In genomic region chr10:49058341-49059255, GRCh38 we compare ENCODE assay signal across 21 cellular contexts. TPM values are rescaled to one million over a fixed set of nuclear protein-coding genes. Genes with fewer than 3 reads are reported as not detected.
DNase-seq lines count a peak whose midpoint lies in the region; ATAC-seq and TF ChIP-seq lines count a peak whose summit lies in the region.
"Had no signal": no experiment of that assay in that cellular context is flagged by ENCODE, and none has a peak within 500 bp of the region (broad histone marks: within the 10 kb centered on the region; RNA-seq: fewer than 3 reads in every experiment).

No MANE protein-coding gene starts in this region.

- H4K91ac ChIP-seq in mesenchymal stem cell (ENCODE audit: low read length): no peak overlapping the region

- no peak overlapping the region for H3K14ac ChIP-seq in mesenchymal stem cell (ENCODE audit: low read length in 2 of 2)

- peaks cover 20% of the 10 kb centered on the region for H3K9me3 Mint-ChIP-seq in activated CD4-positive, alpha-beta T cell treated with anti-CD3 and anti-CD28 coated beads for 36 hours (ENCODE audit: low read depth)

- no peak overlapping the region for H2BK12ac ChIP-seq in mesenchymal stem cell (ENCODE audit: low read length in 2 of 2)

- H3K4me3 ChIP-seq in astrocyte of the spinal cord (ENCODE audit: low read depth, low read length) (no peak overlapping the region), mesenchymal stem cell (ENCODE audit: insufficient read depth in 1 of 2, low read depth in 1 of 2, low read length in 2 of 2) (no peak overlapping the region)
- H3K4me3 ChIP-seq: dorsolateral prefrontal cortex, gastroesophageal sphincter, suprapubic skin had no signal

- in situ Hi-C loops in astrocyte of the spinal cord (cut with HindIII; ENCODE audit: low sequenced_read_pairs): no loop called here

- peaks cover 0 to 6% of the 10 kb centered on the region in 2 experiments for H3K27me3 ChIP-seq in mesenchymal stem cell (ENCODE audit: control insufficient read depth in 1 of 2, insufficient read depth in 1 of 2, low read length in 2 of 2)
- H3K27me3 ChIP-seq: dorsolateral prefrontal cortex, gastroesophageal sphincter, suprapubic skin had no signal

- no peak overlapping the region for H2AFZ ChIP-seq in mesenchymal stem cell (ENCODE audit: low read depth, low read length)
- H2AFZ ChIP-seq: parathyroid adenoma had no signal

- no peak overlapping the region for H2BK5ac ChIP-seq in mesenchymal stem cell (ENCODE audit: low read depth, low read length, poor library complexity, severe bottlenecking)

- no peaks in the 10 kb centered on the region for H3K4me1 Mint-ChIP-seq in activated CD4-positive, alpha-beta T cell treated with anti-CD3 and anti-CD28 coated beads for 36 hours
- H3K4me1 Mint-ChIP-seq: naive thymus-derived CD4-positive, alpha-beta T cell had no signal

- no peak overlapping the region for H3K4me3 Mint-ChIP-seq in activated CD4-positive, alpha-beta T cell treated with anti-CD3 and anti-CD28 coated beads for 36 hours
- H3K4me3 Mint-ChIP-seq: activated CD8-positive, alpha-beta T cell treated with anti-CD3 and anti-CD28 coated beads, Interleukin-2, amount 10 ng/mL, durations not matched to agents 7 days and 5 days; HFFc6 had no signal

- H3K4ac ChIP-seq in mesenchymal stem cell (ENCODE audit: low read depth in 1 of 2, low read length in 2 of 2): no peak overlapping the region

- H3K23ac ChIP-seq in mesenchymal stem cell (ENCODE audit: low read length in 2 of 2): no peak overlapping the region

- no peak for TF ChIP-seq CTCF in astrocyte of the spinal cord (IDR thresholded peaks at IDR 0.05; ENCODE audit: low read depth, low read length)

- H3K36me3 ChIP-seq in mesenchymal stem cell (ENCODE audit: control insufficient read depth in 1 of 2, insufficient read depth in 2 of 2, low read depth in 1 of 2, low read length in 2 of 2): peaks cover 0 to 27% of the 10 kb centered on the region in 2 experiments

- H3K18ac ChIP-seq in mesenchymal stem cell (ENCODE audit: low read depth in 1 of 2, low read length in 2 of 2): no peak overlapping the region

- no peak overlapping the region for H3K9ac ChIP-seq in mesenchymal stem cell (ENCODE audit: low read length)
- H3K9ac ChIP-seq: parathyroid adenoma, SK-N-SH had no signal

- no peak overlapping the region for H2BK15ac ChIP-seq in mesenchymal stem cell (ENCODE audit: low read depth, poor library complexity, severe bottlenecking)

- H2BK120ac ChIP-seq in mesenchymal stem cell (ENCODE audit: low read depth, low read length): no peak overlapping the region

- DNase-seq in astrocyte of the spinal cord (ENCODE audit: low read depth, low spot score): peak; percentile 23
- peak; percentile 66 for DNase-seq in fibroblast of peridontal ligament (ENCODE audit: extremely low read depth)
- DNase-seq in mesenchymal stem cell: peak; percentile 18
- DNase-seq in ureter (ENCODE audit: low spot score): peak; percentile 57
- DNase-seq in COLO829 (ENCODE audit: low spot score): no peak
- no peak for DNase-seq in activated CD4-positive, alpha-beta T cell treated with anti-CD3 and anti-CD28 coated beads for 36 hours
- DNase-seq: activated CD8-positive, alpha-beta T cell treated with anti-CD3 and anti-CD28 coated beads, Interleukin-2, amount 10 ng/mL, durations not matched to agents 7 days and 5 days; activated gamma-delta T cell; AML-193; caudate nucleus; dorsolateral prefrontal cortex; HFFc6; naive thymus-derived CD4-positive, alpha-beta T cell; NCI-H1694 treated with DMSO at 0.1 percent for 48 hours; NCI-H69; RPMI8226; SK-N-SH had no signal

- H3K27me3 Mint-ChIP-seq in activated CD4-positive, alpha-beta T cell treated with anti-CD3 and anti-CD28 coated beads for 36 hours: peaks cover 4% of the 10 kb centered on the region

- H2AK5ac ChIP-seq in mesenchymal stem cell (ENCODE audit: low read length, severe bottlenecking): no peak overlapping the region

- no peak overlapping the region for H3K27ac ChIP-seq in mesenchymal stem cell (ENCODE audit: low read length, poor library complexity, severe bottlenecking)
- H3K27ac ChIP-seq: dorsolateral prefrontal cortex, gastroesophageal sphincter, parathyroid adenoma, suprapubic skin had no signal

- no peak overlapping the region for H3K27ac Mint-ChIP-seq in activated CD4-positive, alpha-beta T cell treated with anti-CD3 and anti-CD28 coated beads for 36 hours
- H3K27ac Mint-ChIP-seq: activated CD8-positive, alpha-beta T cell treated with anti-CD3 and anti-CD28 coated beads, Interleukin-2, amount 10 ng/mL, durations not matched to agents 7 days and 5 days; HFFc6; naive thymus-derived CD4-positive, alpha-beta T cell had no signal

- ATAC-seq in HG02885 (IDR thresholded peaks at IDR 0.05; ENCODE audit: poor library complexity, unreplicated experiment): no peak
- ATAC-seq in activated CD4-positive, alpha-beta T cell treated with anti-CD3 and anti-CD28 coated beads for 36 hours: no peak
- ATAC-seq: activated CD8-positive, alpha-beta T cell treated with anti-CD3 and anti-CD28 coated beads, Interleukin-2, amount 10 ng/mL, durations not matched to agents 7 days and 5 days; gastroesophageal sphincter; naive thymus-derived CD4-positive, alpha-beta T cell had no signal

- POLR2A ChIA-PET in activated CD4-positive, alpha-beta T cell treated with anti-CD3 and anti-CD28 coated beads for 36 hours (lab: Charles Lee): no interaction called here

- WGBS in mesenchymal stem cell: 43% methylated on average over 9 of the region's 9 CpGs

- no peak overlapping the region for H4K8ac ChIP-seq in mesenchymal stem cell (ENCODE audit: low read length)

- H3K36me3 Mint-ChIP-seq in activated CD4-positive, alpha-beta T cell treated with anti-CD3 and anti-CD28 coated beads for 36 hours (ENCODE audit: low read depth): no peaks in the 10 kb centered on the region

- H3K4me1 ChIP-seq in mesenchymal stem cell (ENCODE audit: control insufficient read depth, insufficient read depth, low read depth, low read length): peaks cover 6% of the 10 kb centered on the region

- H3K4me2 ChIP-seq in mesenchymal stem cell (ENCODE audit: low read length, poor library complexity, severe bottlenecking): no peak overlapping the region
- H3K4me2 ChIP-seq: SK-N-SH had no signal

- CTCF ChIA-PET in activated CD4-positive, alpha-beta T cell treated with anti-CD3 and anti-CD28 coated beads for 36 hours (lab: Charles Lee): interaction anchor here (0.6 kb wide), 1 partner anchor 13 kb away, joined by 4 read pairs; no protein-coding TSS in a partner anchor

- no peaks in the 10 kb centered on the region for H3K79me1 ChIP-seq in mesenchymal stem cell (replicated peaks; ENCODE audit: low read length, poor library complexity, severe bottlenecking)

- intact Hi-C loops in activated CD4-positive, alpha-beta T cell treated with anti-CD3 and anti-CD28 coated beads for 36 hours (cut with DNase I, micrococcal nuclease): no loop called here

- H3K9me3 ChIP-seq in mesenchymal stem cell (ENCODE audit: control insufficient read depth, low read length): peaks cover 34% of the 10 kb centered on the region
- H3K9me3 ChIP-seq: suprapubic skin had no signal

RNA-seq across cellular contexts. Expression of gene VSTM4, which starts 56.7 kb away (rescaled TPM):
- 1.1 TPM for polyA plus RNA-seq in mesenchymal stem cell (2013, experiment 1 of 2)
- polyA plus RNA-seq in mesenchymal stem cell (2013, experiment 2 of 2): 1.2 TPM
- 16.0 TPM for total RNA-seq in ureter
- under 1 TPM; 0.07 to 0.11 TPM for total RNA-seq in activated CD4-positive, alpha-beta T cell treated with anti-CD3 and anti-CD28 coated beads for 36 hours
- total RNA-seq: activated CD8-positive, alpha-beta T cell treated with anti-CD3 and anti-CD28 coated beads, Interleukin-2, amount 10 ng/mL, durations not matched to agents 7 days and 5 days had no signal
- polyA plus RNA-seq: naive thymus-derived CD4-positive, alpha-beta T cell had no signal

Comparison
In these comparisons a context has a peak if more than half of its experiments do, and no peak if none do; other contexts are left out.
1. DNase-seq: peak in astrocyte of the spinal cord (single experiment), fibroblast of peridontal ligament (single experiment), mesenchymal stem cell (single experiment) and ureter (single experiment); none in COLO829 (single experiment) and activated CD4-positive, alpha-beta T cell treated with anti-CD3 and anti-CD28 coated beads for 36 hours (single experiment).
2. RNA of gene VSTM4, which starts 56.7 kb away (total RNA-seq): 16.0 TPM in ureter (single experiment); 0.07 to 0.11 TPM in activated CD4-positive, alpha-beta T cell treated with anti-CD3 and anti-CD28 coated beads for 36 hours; every median in the first group is over 10 times any median in the second.